ENCODE assay signal across 19 cellular contexts in genomic region chr3:165716592-165716991, GRCh38.
DNase-seq lines count a peak whose midpoint lies in the region; ATAC-seq and TF ChIP-seq lines count a peak whose summit lies in the region.
"Had no signal": no experiment of that assay in that cellular context is flagged by ENCODE, and none has a peak within 500 bp of the region (broad histone marks: within the 10 kb centered on the region; RNA-seq: fewer than 3 reads in every experiment).

No MANE protein-coding gene starts in this region.

- H3K27ac ChIP-seq in GM23338 (ENCODE audit: low read depth) (no peak overlapping the region), foreskin keratinocyte (no peak overlapping the region), vagina (no peak overlapping the region)
- H3K27ac ChIP-seq: BLaER1 treated with 17β-estradiol and CSF1 and Interleukin-3, amounts not matched to agents 10 nM and 100 nM had no signal

- H3K27ac Mint-ChIP-seq in GM23338, result no peak overlapping the region
- H3K27ac Mint-ChIP-seq: CD4-positive, alpha-beta T cell; HFFc6; IgD-negative memory B cell had no signal

- intact Hi-C loops in vagina (cut with DNase I), result no loop called here

- H3K4me3 Mint-ChIP-seq in GM23338, result no peak overlapping the region
- H3K4me3 Mint-ChIP-seq: CD4-positive, alpha-beta T cell; HFFc6; IgD-negative memory B cell had no signal

- no peaks in the 10 kb centered on the region for H3K4me1 Mint-ChIP-seq in GM23338
- H3K4me1 Mint-ChIP-seq: IgD-negative memory B cell had no signal

- H3K4me3 ChIP-seq in GM23338, result no peak overlapping the region
- no peak overlapping the region for H3K4me3 ChIP-seq in vagina
- H3K4me3 ChIP-seq: BLaER1 treated with 17β-estradiol and CSF1 and Interleukin-3, amounts not matched to agents 10 nM and 100 nM had no signal

- ATAC-seq in GM23338 (no peak), foreskin keratinocyte (no peak), GM18520 (IDR thresholded peaks at IDR 0.05; ENCODE audit: unreplicated experiment) (no peak)
- ATAC-seq: HepG2 had no signal

- no peaks in the 10 kb centered on the region for H3K9me2 ChIP-seq in GM23338 (ENCODE audit: insufficient read depth)

- in situ Hi-C loops in SK-MEL-5 (cut with HindIII; ENCODE audit: low pct_unique_long_range_greater_than_20kb, low sequenced_read_pairs), result no loop called here

- H4K20me1 ChIP-seq in GM23338 (replicated peaks; ENCODE audit: insufficient read depth), result no peaks in the 10 kb centered on the region
- H4K20me1 ChIP-seq: BLaER1 treated with 17β-estradiol and CSF1 and Interleukin-3, amounts not matched to agents 10 nM and 100 nM had no signal

- no peak overlapping the region for H3K4me2 ChIP-seq in GM23338
- H3K4me2 ChIP-seq: BLaER1 treated with 17β-estradiol and CSF1 and Interleukin-3, amounts not matched to agents 10 nM and 100 nM had no signal

- H3K27me3 ChIP-seq in GM23338 (ENCODE audit: insufficient read depth), result no peaks in the 10 kb centered on the region
- H3K27me3 ChIP-seq in foreskin keratinocyte, result no peaks in the 10 kb centered on the region
- no peaks in the 10 kb centered on the region for H3K27me3 ChIP-seq in vagina
- H3K27me3 ChIP-seq: BLaER1 treated with 17β-estradiol and CSF1 and Interleukin-3, amounts not matched to agents 10 nM and 100 nM had no signal

- peaks cover 10% of the 10 kb centered on the region; the same call in 2 of the 3 replicates for H3K36me3 Mint-ChIP-seq in GM23338 (ENCODE audit: low read depth)
- H3K36me3 Mint-ChIP-seq: IgD-negative memory B cell had no signal

- peaks cover 23% of the 10 kb centered on the region for H3K9me3 Mint-ChIP-seq in GM23338
- H3K9me3 Mint-ChIP-seq: CD4-positive, alpha-beta T cell; IgD-negative memory B cell had no signal

- DNase-seq in GM23338 (ENCODE audit: low spot score), result no peak
- peak; percentile 7 for DNase-seq in SK-MEL-5 (ENCODE audit: low read depth, low spot score)
- no peak for DNase-seq in foreskin keratinocyte
- DNase-seq in vagina (ENCODE audit: extremely low spot score in 2 of 2), result no peak
- DNase-seq in NCI-H2171 treated with DMSO at 0.1 percent for 48 hours (lab: John Stamatoyannopoulos, UW), result no peak
- DNase-seq in NCI-H2227 treated with DMSO at 0.1 percent for 48 hours (lab: John Stamatoyannopoulos, UW), result no peak
- DNase-seq: Caco-2; CD4-positive, alpha-beta T cell; DMS153; DMS79; GDM1; HCEC 1CT; HFFc6; Karpas-422; KBM-7 had no signal

- H3K36me3 ChIP-seq in GM23338 (ENCODE audit: insufficient read depth) (no peaks in the 10 kb centered on the region), vagina (no peaks in the 10 kb centered on the region)
- H3K36me3 ChIP-seq: BLaER1 treated with 17β-estradiol and CSF1 and Interleukin-3, amounts not matched to agents 10 nM and 100 nM had no signal

- H3K9me3 ChIP-seq in vagina, result no peaks in the 10 kb centered on the region

- peak; percentile 30 to 34; a peak in 3 of 4 replicates for TF ChIP-seq CTCF in GM23338 (conservative IDR thresholded peaks at IDR 0.05; ENCODE audit: low read depth in 2 of 2)
- peak; percentile 15 for TF ChIP-seq CTCF in foreskin keratinocyte (conservative IDR thresholded peaks at IDR 0.05)
- TF ChIP-seq CTCF in vagina (IDR thresholded peaks at IDR 0.05), result no peak

- H2AFZ ChIP-seq in GM23338, result no peak overlapping the region

- TF ChIP-seq POLR2A in vagina (IDR thresholded peaks at IDR 0.05), result no peak

- no peaks in the 10 kb centered on the region for H3K79me2 ChIP-seq in GM23338 (replicated peaks; ENCODE audit: insufficient read depth)

- no peaks in the 10 kb centered on the region for H3K4me1 ChIP-seq in GM23338 (ENCODE audit: insufficient read depth)
- H3K4me1 ChIP-seq in foreskin keratinocyte, result no peaks in the 10 kb centered on the region
- no peaks in the 10 kb centered on the region for H3K4me1 ChIP-seq in vagina
- H3K4me1 ChIP-seq: Caco-2 had no signal

- H3K27me3 Mint-ChIP-seq in GM23338 (ENCODE audit: insufficient read depth, low read depth, poor library complexity), result no peaks in the 10 kb centered on the region
- H3K27me3 Mint-ChIP-seq: CD4-positive, alpha-beta T cell; IgD-negative memory B cell had no signal

- H3F3A ChIP-seq in GM23338 (replicated peaks; ENCODE audit: low read depth), result no peaks in the 10 kb centered on the region

TF ChIP-seq in GM23338, 12 proteins besides CTCF, POLR2A, EP300 and RAD21:
- TF ChIP-seq, protein P1, sequence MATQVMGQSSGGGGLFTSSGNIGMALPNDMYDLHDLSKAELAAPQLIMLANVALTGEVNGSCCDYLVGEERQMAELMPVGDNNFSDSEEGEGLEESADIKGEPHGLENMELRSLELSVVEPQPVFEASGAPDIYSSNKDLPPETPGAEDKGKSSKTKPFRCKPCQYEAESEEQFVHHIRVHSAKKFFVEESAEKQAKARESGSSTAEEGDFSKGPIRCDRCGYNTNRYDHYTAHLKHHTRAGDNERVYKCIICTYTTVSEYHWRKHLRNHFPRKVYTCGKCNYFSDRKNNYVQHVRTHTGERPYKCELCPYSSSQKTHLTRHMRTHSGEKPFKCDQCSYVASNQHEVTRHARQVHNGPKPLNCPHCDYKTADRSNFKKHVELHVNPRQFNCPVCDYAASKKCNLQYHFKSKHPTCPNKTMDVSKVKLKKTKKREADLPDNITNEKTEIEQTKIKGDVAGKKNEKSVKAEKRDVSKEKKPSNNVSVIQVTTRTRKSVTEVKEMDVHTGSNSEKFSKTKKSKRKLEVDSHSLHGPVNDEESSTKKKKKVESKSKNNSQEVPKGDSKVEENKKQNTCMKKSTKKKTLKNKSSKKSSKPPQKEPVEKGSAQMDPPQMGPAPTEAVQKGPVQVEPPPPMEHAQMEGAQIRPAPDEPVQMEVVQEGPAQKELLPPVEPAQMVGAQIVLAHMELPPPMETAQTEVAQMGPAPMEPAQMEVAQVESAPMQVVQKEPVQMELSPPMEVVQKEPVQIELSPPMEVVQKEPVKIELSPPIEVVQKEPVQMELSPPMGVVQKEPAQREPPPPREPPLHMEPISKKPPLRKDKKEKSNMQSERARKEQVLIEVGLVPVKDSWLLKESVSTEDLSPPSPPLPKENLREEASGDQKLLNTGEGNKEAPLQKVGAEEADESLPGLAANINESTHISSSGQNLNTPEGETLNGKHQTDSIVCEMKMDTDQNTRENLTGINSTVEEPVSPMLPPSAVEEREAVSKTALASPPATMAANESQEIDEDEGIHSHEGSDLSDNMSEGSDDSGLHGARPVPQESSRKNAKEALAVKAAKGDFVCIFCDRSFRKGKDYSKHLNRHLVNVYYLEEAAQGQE (IDR thresholded peaks at IDR 0.05; ENCODE audit: unreplicated experiment), result no peak
- TF ChIP-seq NANOG (IDR thresholded peaks at IDR 0.05; ENCODE audit: borderline replicate concordance), result no peak
- no peak for TF ChIP-seq CREB1 (CRISPR knock-in tag; IDR thresholded peaks at IDR 0.05; ENCODE audit: low read depth)
- no peak for TF ChIP-seq JUNB (IDR thresholded peaks at IDR 0.05; ENCODE audit: unreplicated experiment)
- no peak for TF ChIP-seq EZH2phosphoT487 (IDR thresholded peaks at IDR 0.05; ENCODE audit: unreplicated experiment)
- TF ChIP-seq ZNF331 (CRISPR knock-in tag; IDR thresholded peaks at IDR 0.05; ENCODE audit: low read depth), result no peak
- no peak for TF ChIP-seq ETS1 (IDR thresholded peaks at IDR 0.05)
- TF ChIP-seq STAT1 (IDR thresholded peaks at IDR 0.05; ENCODE audit: unreplicated experiment), result no peak
- no peak for TF ChIP-seq POLR2AphosphoS5 (IDR thresholded peaks at IDR 0.05; ENCODE audit: low read depth)

Comparison
In these comparisons a context has a peak if more than half of its experiments do, and no peak if none do; other contexts are left out.
1. CTCF ChIP-seq: peak in GM23338 (2 of 2) and foreskin keratinocyte (single experiment); none in vagina (0 of 3).